In the genomic region with DNA sequence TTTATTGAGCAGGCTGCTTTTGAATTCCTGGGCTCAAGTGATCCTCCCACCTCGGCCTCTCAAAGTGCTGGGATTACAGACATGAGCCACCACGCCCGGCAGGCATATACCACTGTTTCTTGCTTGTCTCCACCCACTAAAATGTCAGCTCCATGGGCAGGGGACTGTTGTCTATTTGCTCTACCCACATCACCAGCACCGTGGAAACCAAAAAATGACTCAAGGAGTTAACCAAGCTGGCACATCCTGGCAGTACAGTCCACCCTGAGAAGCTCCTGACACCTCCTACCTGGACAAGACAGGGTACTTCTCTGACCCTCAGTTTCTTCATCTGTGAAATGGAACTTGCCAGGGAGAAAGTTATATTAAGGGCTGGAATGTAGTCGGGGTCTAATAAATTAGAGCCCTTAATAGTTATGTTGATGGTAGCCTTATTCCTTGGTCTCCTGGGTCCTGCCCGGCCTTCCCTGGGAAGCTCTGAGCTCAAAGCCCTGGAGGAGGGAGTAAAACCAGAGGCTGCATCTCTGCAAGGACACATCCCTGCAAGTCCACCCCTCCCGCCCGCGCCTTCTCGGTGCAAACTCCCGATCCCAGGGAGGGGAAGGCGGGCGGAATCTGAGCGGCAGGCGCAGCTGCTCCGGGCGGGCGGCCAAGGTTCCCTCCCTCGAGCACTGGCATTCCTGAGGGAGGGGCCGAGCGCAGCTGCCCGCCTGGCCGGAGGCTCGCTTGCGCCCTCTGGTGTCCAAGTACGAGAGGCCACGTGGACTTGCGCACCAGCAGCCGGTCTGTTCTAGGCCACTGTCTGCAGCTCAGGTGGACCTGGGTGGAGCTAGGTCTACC, we compare ENCODE assay signal across 1 cellular context.
TF ChIP-seq lines count a peak whose summit lies in the region.

No MANE protein-coding gene starts in this region.

TF ChIP-seq in HepG2, 621 proteins besides CTCF, POLR2A, EP300 and RAD21 (continued from another document and continues in another):
- TF ChIP-seq, protein P1, sequence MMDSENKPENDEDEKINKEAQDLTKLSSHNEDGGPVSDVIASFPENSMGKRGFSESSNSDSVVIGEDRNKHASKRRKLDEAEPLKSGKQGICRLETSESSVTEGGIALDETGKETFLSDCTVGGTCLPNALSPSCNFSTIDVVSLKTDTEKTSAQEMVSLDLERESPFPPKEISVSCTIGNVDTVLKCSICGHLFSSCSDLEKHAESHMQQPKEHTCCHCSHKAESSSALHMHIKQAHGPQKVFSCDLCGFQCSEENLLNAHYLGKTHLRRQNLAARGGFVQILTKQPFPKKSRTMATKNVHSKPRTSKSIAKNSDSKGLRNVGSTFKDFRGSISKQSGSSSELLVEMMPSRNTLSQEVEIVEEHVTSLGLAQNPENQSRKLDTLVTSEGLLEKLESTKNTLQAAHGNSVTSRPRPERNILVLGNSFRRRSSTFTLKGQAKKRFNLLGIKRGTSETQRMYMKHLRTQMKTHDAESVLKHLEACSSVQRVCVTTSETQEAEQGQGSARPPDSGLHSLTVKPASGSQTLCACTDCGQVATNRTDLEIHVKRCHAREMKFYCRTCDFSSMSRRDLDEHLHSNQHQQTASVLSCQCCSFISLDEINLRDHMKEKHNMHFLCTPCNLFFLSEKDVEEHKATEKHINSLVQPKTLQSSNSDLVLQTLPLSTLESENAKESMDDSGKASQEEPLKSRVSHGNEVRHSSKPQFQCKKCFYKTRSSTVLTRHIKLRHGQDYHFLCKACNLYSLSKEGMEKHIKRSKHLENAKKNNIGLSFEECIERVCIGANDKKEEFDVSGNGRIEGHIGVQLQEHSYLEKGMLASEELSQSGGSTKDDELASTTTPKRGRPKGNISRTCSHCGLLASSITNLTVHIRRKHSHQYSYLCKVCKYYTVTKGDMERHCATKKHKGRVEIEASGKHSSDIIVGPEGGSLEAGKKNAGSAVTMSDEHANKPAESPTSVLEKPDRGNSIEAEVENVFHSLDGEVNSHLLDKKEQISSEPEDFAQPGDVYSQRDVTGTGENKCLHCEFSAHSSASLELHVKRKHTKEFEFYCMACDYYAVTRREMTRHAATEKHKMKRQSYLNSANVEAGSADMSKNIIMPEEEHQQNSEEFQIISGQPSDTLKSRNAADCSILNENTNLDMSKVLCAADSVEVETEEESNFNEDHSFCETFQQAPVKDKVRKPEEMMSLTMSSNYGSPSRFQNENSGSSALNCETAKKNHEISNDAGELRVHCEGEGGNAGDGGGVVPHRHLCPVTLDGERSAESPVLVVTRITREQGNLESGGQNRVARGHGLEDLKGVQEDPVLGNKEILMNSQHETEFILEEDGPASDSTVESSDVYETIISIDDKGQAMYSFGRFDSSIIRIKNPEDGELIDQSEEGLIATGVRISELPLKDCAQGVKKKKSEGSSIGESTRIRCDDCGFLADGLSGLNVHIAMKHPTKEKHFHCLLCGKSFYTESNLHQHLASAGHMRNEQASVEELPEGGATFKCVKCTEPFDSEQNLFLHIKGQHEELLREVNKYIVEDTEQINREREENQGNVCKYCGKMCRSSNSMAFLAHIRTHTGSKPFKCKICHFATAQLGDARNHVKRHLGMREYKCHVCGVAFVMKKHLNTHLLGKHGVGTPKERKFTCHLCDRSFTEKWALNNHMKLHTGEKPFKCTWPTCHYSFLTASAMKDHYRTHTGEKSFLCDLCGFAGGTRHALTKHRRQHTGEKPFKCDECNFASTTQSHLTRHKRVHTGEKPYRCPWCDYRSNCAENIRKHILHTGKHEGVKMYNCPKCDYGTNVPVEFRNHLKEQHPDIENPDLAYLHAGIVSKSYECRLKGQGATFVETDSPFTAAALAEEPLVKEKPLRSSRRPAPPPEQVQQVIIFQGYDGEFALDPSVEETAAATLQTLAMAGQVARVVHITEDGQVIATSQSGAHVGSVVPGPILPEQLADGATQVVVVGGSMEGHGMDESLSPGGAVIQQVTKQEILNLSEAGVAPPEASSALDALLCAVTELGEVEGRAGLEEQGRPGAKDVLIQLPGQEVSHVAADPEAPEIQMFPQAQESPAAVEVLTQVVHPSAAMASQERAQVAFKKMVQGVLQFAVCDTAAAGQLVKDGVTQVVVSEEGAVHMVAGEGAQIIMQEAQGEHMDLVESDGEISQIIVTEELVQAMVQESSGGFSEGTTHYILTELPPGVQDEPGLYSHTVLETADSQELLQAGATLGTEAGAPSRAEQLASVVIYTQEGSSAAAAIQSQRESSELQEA (CRISPR knock-in tag; IDR thresholded peaks at IDR 0.05; ENCODE audit: not compliant biosample characterization), result no peak
- TF ChIP-seq YY1 (IDR thresholded peaks at IDR 0.05; ENCODE audit: insufficient read depth, insufficient replicate concordance, low read depth, low read length) (peak; percentile 81), ZBTB21 (CRISPR knock-in tag; IDR thresholded peaks at IDR 0.05) (no peak), ZNF550 (CRISPR knock-in tag; IDR thresholded peaks at IDR 0.05; ENCODE audit: borderline replicate concordance) (no peak), KDM3A (CRISPR knock-in tag; IDR thresholded peaks at IDR 0.05; ENCODE audit: low read depth) (peak; percentile 98), ZKSCAN1 (IDR thresholded peaks at IDR 0.05; ENCODE audit: low read length) (0 out of 2 replicates have a peak, but pooled peaks have one; percentile 18), JARID2 (CRISPR knock-in tag; IDR thresholded peaks at IDR 0.05; ENCODE audit: insufficient replicate concordance) (peak; percentile 80), ZFX (CRISPR knock-in tag; IDR thresholded peaks at IDR 0.05; ENCODE audit: low read depth) (peak; percentile 69), FOXO1 (CRISPR knock-in tag; IDR thresholded peaks at IDR 0.05) (peak; percentile 77; the same call in 1 of the 2 replicates), ZSCAN9 (CRISPR knock-in tag; IDR thresholded peaks at IDR 0.05; ENCODE audit: borderline replicate concordance) (peak; percentile 71; the same call in 1 of the 2 replicates), STAT5B (CRISPR knock-in tag; IDR thresholded peaks at IDR 0.05) (no peak), MBD4 (IDR thresholded peaks at IDR 0.05; ENCODE audit: borderline replicate concordance, low read length) (no peak), ZNF557 (CRISPR knock-in tag; IDR thresholded peaks at IDR 0.05) (no peak), FIP1L1 (IDR thresholded peaks at IDR 0.05; ENCODE audit: borderline replicate concordance, insufficient read depth, low read depth, low read length) (no peak), MXI1 (IDR thresholded peaks at IDR 0.05; ENCODE audit: borderline replicate concordance, low read depth, low read length) (peak; percentile 94), HOXA5 (CRISPR knock-in tag; IDR thresholded peaks at IDR 0.05) (peak; percentile 28; the same call in 1 of the 2 replicates), ATF7-NPFF (CRISPR knock-in tag; IDR thresholded peaks at IDR 0.05; ENCODE audit: low read depth) (peak; percentile 83; the same call in 1 of the 2 replicates), ZNF34 (CRISPR knock-in tag; IDR thresholded peaks at IDR 0.05; ENCODE audit: borderline replicate concordance) (no peak), MAFK (conservative IDR thresholded peaks at IDR 0.05 in 1 of 2, IDR thresholded peaks at IDR 0.05 in 1 of 2; ENCODE audit: low read length in 2 of 2) (no peak), ZFP37 (CRISPR knock-in tag; IDR thresholded peaks at IDR 0.05; ENCODE audit: borderline replicate concordance) (no peak), ZNF30 (CRISPR knock-in tag; IDR thresholded peaks at IDR 0.05) (no peak), MTF1 (CRISPR knock-in tag; IDR thresholded peaks at IDR 0.05) (no peak), ARNT2 (CRISPR knock-in tag; IDR thresholded peaks at IDR 0.05; ENCODE audit: low read depth) (peak; percentile 64; the same call in 1 of the 2 replicates), CREB1 (IDR thresholded peaks at IDR 0.05) (no peak), CREB1 (CRISPR knock-in tag; IDR thresholded peaks at IDR 0.05) (no peak), ZNF331 (CRISPR knock-in tag; IDR thresholded peaks at IDR 0.05) (peak; percentile 86), HHEX (CRISPR knock-in tag; IDR thresholded peaks at IDR 0.05) (no peak), RBM39 (IDR thresholded peaks at IDR 0.05; ENCODE audit: low read depth, low read length, poor library complexity, severe bottlenecking) (peak; percentile 92), HNRNPUL1 (IDR thresholded peaks at IDR 0.05; ENCODE audit: low read depth, low read length) (no peak), ZNF160 (CRISPR knock-in tag; IDR thresholded peaks at IDR 0.05) (peak; percentile 90)
- TF ChIP-seq, protein P2, sequence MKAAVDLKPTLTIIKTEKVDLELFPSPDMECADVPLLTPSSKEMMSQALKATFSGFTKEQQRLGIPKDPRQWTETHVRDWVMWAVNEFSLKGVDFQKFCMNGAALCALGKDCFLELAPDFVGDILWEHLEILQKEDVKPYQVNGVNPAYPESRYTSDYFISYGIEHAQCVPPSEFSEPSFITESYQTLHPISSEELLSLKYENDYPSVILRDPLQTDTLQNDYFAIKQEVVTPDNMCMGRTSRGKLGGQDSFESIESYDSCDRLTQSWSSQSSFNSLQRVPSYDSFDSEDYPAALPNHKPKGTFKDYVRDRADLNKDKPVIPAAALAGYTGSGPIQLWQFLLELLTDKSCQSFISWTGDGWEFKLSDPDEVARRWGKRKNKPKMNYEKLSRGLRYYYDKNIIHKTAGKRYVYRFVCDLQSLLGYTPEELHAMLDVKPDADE (CRISPR knock-in tag; IDR thresholded peaks at IDR 0.05), result no peak
- TF ChIP-seq, protein P3, sequence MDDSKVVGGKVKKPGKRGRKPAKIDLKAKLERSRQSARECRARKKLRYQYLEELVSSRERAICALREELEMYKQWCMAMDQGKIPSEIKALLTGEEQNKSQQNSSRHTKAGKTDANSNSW (CRISPR knock-in tag; IDR thresholded peaks at IDR 0.05; ENCODE audit: borderline replicate concordance), result no peak
- TF ChIP-seq, protein P4, sequence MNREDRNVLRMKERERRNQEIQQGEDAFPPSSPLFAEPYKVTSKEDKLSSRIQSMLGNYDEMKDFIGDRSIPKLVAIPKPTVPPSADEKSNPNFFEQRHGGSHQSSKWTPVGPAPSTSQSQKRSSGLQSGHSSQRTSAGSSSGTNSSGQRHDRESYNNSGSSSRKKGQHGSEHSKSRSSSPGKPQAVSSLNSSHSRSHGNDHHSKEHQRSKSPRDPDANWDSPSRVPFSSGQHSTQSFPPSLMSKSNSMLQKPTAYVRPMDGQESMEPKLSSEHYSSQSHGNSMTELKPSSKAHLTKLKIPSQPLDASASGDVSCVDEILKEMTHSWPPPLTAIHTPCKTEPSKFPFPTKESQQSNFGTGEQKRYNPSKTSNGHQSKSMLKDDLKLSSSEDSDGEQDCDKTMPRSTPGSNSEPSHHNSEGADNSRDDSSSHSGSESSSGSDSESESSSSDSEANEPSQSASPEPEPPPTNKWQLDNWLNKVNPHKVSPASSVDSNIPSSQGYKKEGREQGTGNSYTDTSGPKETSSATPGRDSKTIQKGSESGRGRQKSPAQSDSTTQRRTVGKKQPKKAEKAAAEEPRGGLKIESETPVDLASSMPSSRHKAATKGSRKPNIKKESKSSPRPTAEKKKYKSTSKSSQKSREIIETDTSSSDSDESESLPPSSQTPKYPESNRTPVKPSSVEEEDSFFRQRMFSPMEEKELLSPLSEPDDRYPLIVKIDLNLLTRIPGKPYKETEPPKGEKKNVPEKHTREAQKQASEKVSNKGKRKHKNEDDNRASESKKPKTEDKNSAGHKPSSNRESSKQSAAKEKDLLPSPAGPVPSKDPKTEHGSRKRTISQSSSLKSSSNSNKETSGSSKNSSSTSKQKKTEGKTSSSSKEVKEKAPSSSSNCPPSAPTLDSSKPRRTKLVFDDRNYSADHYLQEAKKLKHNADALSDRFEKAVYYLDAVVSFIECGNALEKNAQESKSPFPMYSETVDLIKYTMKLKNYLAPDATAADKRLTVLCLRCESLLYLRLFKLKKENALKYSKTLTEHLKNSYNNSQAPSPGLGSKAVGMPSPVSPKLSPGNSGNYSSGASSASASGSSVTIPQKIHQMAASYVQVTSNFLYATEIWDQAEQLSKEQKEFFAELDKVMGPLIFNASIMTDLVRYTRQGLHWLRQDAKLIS (CRISPR knock-in tag; IDR thresholded peaks at IDR 0.05), result no peak
- TF ChIP-seq, protein P5, sequence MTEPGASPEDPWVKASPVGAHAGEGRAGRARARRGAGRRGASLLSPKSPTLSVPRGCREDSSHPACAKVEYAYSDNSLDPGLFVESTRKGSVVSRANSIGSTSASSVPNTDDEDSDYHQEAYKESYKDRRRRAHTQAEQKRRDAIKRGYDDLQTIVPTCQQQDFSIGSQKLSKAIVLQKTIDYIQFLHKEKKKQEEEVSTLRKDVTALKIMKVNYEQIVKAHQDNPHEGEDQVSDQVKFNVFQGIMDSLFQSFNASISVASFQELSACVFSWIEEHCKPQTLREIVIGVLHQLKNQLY (CRISPR knock-in tag; IDR thresholded peaks at IDR 0.05), result peak; percentile 87
- TF ChIP-seq, protein P6, sequence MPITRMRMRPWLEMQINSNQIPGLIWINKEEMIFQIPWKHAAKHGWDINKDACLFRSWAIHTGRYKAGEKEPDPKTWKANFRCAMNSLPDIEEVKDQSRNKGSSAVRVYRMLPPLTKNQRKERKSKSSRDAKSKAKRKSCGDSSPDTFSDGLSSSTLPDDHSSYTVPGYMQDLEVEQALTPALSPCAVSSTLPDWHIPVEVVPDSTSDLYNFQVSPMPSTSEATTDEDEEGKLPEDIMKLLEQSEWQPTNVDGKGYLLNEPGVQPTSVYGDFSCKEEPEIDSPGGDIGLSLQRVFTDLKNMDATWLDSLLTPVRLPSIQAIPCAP (CRISPR knock-in tag; IDR thresholded peaks at IDR 0.05; ENCODE audit: low read depth), result no peak
- TF ChIP-seq, protein P7, sequence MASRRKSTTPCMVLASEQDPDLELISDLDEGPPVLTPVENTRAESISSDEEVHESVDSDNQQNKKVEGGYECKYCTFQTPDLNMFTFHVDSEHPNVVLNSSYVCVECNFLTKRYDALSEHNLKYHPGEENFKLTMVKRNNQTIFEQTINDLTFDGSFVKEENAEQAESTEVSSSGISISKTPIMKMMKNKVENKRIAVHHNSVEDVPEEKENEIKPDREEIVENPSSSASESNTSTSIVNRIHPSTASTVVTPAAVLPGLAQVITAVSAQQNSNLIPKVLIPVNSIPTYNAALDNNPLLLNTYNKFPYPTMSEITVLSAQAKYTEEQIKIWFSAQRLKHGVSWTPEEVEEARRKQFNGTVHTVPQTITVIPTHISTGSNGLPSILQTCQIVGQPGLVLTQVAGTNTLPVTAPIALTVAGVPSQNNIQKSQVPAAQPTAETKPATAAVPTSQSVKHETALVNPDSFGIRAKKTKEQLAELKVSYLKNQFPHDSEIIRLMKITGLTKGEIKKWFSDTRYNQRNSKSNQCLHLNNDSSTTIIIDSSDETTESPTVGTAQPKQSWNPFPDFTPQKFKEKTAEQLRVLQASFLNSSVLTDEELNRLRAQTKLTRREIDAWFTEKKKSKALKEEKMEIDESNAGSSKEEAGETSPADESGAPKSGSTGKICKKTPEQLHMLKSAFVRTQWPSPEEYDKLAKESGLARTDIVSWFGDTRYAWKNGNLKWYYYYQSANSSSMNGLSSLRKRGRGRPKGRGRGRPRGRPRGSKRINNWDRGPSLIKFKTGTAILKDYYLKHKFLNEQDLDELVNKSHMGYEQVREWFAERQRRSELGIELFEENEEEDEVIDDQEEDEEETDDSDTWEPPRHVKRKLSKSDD (CRISPR knock-in tag; IDR thresholded peaks at IDR 0.05; ENCODE audit: low read depth), result 0 out of 2 replicates have a peak, but pooled peaks have one; percentile 33
